ENCODE assay signal across 1 cellular context in the genomic region with DNA sequence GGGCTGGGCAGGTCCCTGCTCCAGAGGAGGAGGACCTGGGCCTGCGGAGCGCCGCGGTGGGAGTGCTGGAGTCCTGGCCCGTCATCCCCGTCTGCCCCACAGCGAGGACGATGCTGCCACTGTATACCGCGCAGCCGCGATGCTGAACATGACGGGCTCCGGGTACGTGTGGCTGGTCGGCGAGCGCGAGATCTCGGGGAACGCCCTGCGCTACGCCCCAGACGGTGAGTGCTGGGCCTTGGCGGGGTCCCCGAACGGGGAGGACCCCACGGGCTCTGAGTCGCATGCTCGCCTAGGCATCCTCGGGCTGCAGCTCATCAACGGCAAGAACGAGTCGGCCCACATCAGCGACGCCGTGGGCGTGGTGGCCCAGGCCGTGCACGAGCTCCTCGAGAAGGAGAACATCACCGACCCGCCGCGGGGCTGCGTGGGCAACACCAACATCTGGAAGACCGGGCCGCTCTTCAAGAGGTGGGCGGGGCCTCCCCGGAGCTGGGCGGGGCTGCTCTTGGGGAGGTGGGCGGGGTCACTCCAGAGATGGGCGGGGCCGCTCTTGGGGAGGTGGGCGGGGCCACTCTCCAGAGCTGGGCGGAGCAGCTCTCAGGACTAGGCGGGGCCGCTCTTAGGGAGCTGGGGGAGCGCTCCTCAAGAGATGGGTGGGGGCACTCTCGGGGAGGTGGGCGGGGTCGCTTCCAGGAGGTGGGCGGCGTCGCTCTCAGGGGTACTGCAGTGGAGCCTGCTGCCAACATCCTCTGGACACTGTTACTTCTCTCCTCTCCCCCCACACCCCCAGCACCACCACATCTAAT.
A peak's percentile ranks its signal among the peaks of the same experiment; 100 is the strongest.
TF ChIP-seq lines count a peak whose summit lies in the region.

No MANE protein-coding gene starts in this region.

TF ChIP-seq in HEK293, 187 proteins besides CTCF, POLR2A, EP300 and RAD21 (continued from another document):
- peak; percentile 89 for TF ChIP-seq PATZ1 (tag by site-specific recombination; IDR thresholded peaks at IDR 0.05)
- TF ChIP-seq, protein P1, sequence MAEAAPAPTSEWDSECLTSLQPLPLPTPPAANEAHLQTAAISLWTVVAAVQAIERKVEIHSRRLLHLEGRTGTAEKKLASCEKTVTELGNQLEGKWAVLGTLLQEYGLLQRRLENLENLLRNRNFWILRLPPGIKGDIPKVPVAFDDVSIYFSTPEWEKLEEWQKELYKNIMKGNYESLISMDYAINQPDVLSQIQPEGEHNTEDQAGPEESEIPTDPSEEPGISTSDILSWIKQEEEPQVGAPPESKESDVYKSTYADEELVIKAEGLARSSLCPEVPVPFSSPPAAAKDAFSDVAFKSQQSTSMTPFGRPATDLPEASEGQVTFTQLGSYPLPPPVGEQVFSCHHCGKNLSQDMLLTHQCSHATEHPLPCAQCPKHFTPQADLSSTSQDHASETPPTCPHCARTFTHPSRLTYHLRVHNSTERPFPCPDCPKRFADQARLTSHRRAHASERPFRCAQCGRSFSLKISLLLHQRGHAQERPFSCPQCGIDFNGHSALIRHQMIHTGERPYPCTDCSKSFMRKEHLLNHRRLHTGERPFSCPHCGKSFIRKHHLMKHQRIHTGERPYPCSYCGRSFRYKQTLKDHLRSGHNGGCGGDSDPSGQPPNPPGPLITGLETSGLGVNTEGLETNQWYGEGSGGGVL (tag by site-specific recombination; IDR thresholded peaks at IDR 0.05), result peak; percentile 30; the same call in 1 of the 2 replicates
- peak; percentile 64 for TF ChIP-seq SP2 (tag by site-specific recombination; IDR thresholded peaks at IDR 0.05)
- TF ChIP-seq SP3 (tag by site-specific recombination; IDR thresholded peaks at IDR 0.05), result peak; percentile 73
- TF ChIP-seq, protein P2, sequence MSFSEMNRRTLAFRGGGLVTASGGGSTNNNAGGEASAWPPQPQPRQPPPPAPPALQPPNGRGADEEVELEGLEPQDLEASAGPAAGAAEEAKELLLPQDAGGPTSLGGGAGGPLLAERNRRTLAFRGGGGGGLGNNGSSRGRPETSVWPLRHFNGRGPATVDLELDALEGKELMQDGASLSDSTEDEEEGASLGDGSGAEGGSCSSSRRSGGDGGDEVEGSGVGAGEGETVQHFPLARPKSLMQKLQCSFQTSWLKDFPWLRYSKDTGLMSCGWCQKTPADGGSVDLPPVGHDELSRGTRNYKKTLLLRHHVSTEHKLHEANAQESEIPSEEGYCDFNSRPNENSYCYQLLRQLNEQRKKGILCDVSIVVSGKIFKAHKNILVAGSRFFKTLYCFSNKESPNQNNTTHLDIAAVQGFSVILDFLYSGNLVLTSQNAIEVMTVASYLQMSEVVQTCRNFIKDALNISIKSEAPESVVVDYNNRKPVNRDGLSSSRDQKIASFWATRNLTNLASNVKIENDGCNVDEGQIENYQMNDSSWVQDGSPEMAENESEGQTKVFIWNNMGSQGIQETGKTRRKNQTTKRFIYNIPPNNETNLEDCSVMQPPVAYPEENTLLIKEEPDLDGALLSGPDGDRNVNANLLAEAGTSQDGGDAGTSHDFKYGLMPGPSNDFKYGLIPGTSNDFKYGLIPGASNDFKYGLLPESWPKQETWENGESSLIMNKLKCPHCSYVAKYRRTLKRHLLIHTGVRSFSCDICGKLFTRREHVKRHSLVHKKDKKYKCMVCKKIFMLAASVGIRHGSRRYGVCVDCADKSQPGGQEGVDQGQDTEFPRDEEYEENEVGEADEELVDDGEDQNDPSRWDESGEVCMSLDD (tag by site-specific recombination; IDR thresholded peaks at IDR 0.05), result no peak
- no peak for TF ChIP-seq ZNF37A (tag by site-specific recombination; IDR thresholded peaks at IDR 0.05)
- TF ChIP-seq, protein P3, sequence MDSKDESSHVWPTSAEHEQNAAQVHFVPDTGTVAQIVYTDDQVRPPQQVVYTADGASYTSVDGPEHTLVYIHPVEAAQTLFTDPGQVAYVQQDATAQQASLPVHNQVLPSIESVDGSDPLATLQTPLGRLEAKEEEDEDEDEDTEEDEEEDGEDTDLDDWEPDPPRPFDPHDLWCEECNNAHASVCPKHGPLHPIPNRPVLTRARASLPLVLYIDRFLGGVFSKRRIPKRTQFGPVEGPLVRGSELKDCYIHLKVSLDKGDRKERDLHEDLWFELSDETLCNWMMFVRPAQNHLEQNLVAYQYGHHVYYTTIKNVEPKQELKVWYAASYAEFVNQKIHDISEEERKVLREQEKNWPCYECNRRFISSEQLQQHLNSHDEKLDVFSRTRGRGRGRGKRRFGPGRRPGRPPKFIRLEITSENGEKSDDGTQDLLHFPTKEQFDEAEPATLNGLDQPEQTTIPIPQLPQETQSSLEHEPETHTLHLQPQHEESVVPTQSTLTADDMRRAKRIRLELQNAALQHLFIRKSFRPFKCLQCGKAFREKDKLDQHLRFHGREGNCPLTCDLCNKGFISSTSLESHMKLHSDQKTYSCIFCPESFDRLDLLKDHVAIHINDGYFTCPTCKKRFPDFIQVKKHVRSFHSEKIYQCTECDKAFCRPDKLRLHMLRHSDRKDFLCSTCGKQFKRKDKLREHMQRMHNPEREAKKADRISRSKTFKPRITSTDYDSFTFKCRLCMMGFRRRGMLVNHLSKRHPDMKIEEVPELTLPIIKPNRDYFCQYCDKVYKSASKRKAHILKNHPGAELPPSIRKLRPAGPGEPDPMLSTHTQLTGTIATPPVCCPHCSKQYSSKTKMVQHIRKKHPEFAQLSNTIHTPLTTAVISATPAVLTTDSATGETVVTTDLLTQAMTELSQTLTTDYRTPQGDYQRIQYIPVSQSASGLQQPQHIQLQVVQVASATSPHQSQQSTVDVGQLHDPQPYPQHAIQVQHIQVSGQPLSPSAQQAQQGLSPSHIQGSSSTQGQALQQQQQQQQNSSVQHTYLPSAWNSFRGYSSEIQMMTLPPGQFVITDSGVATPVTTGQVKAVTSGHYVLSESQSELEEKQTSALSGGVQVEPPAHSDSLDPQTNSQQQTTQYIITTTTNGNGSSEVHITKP (tag by site-specific recombination; IDR thresholded peaks at IDR 0.05), result peak; percentile 75
- TF ChIP-seq ZNF366 (tag by site-specific recombination; conservative IDR thresholded peaks at IDR 0.05), result no peak
- 0 out of 2 replicates have a peak, but pooled peaks have one; percentile 10 for TF ChIP-seq ZNF600 (tag by site-specific recombination; IDR thresholded peaks at IDR 0.05)
